In genomic region chr13:44833626-44834025, GRCh38 we compare ENCODE assay signal across 5 cellular contexts.
"Had no signal": no experiment of that assay in that cellular context is flagged by ENCODE, and none has a peak within 500 bp of the region (broad histone marks: within the 10 kb centered on the region; RNA-seq: fewer than 3 reads in every experiment).

No MANE protein-coding gene starts in this region.

- H3K4me3 Mint-ChIP-seq: H9 had no signal

- ATAC-seq: K562 had no signal

- H3K27ac Mint-ChIP-seq: H9 had no signal

- DNase-seq: GM23248, H9, HCEC 1CT, IMR-90 had no signal

- H3K4me3 ChIP-seq: GM23248, K562 had no signal

- H3K4me1 Mint-ChIP-seq: H9 had no signal

- H3K27ac ChIP-seq: GM23248 had no signal
